Comparison of ENCODE assay signal across 8 cellular contexts in the genomic region with DNA sequence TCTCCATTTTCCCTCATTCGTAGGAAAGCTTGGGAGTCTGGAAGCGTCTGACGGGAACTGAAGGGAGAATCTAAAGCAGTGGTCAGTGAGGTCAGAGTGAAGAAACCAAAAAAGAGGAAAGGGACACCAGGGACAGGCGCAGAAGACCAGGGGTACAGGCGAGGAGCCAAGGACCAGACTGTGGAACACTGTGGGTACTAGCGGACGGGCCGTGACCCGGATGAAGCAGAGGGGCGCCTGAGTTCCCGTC. TPM values are rescaled to one million over a fixed set of nuclear protein-coding genes. Genes with fewer than 3 reads are reported as not detected.
DNase-seq lines count a peak whose midpoint lies in the region; ATAC-seq and TF ChIP-seq lines count a peak whose summit lies in the region.

No MANE protein-coding gene starts in this region.

- H3K4me3 Mint-ChIP-seq in activated T-cell treated with anti-CD3 and anti-CD28 coated beads, Interleukin-2, amount 50 U/mL, for 72 hours, result peak overlapping the region; percentile 96 to 98
- peak overlapping the region; percentile 92 for H3K4me3 Mint-ChIP-seq in type B pancreatic cell

- H3K27ac Mint-ChIP-seq in activated T-cell treated with anti-CD3 and anti-CD28 coated beads, Interleukin-2, amount 50 U/mL, for 72 hours, result peak overlapping the region; percentile 67
- H3K27ac Mint-ChIP-seq in type B pancreatic cell, result peak overlapping the region; percentile 93

- no peak for TF ChIP-seq POLR2A in lower leg skin (IDR thresholded peaks at IDR 0.05)

- no peaks in the 10 kb centered on the region for H3K27me3 Mint-ChIP-seq in activated T-cell treated with anti-CD3 and anti-CD28 coated beads, Interleukin-2, amount 50 U/mL, for 72 hours (ENCODE audit: low read depth)
- no peaks in the 10 kb centered on the region for H3K27me3 Mint-ChIP-seq in type B pancreatic cell

- H3K4me3 ChIP-seq in lower leg skin (ENCODE audit: low read depth, poor library complexity, severe bottlenecking), result peak overlapping the region; percentile 87

- H3K36me3 Mint-ChIP-seq in activated T-cell treated with anti-CD3 and anti-CD28 coated beads, Interleukin-2, amount 50 U/mL, for 72 hours (ENCODE audit: insufficient read depth in 2 of 2), result peaks cover 0 to 2% of the 10 kb centered on the region in 2 donors
- no peaks in the 10 kb centered on the region for H3K36me3 Mint-ChIP-seq in type B pancreatic cell

- 0 to 1% (median 1%) methylated on average over 10 to 11 of the region's 11 CpGs for WGBS in adipose tissue, 3 donors
- 1% methylated on average over 11 of the region's 11 CpGs for WGBS in lower leg skin, 2 donors

- TF ChIP-seq CTCF in lower leg skin (IDR thresholded peaks at IDR 0.05) (no peak), type B pancreatic cell (conservative IDR thresholded peaks at IDR 0.05) (no peak)

- no peak for DNase-seq in activated T-cell treated with anti-CD3 and anti-CD28 coated beads, Interleukin-2, amount 50 U/mL, for 72 hours
- DNase-seq in activated T-cell treated with anti-CD3 and anti-CD28 coated beads for 4 hours, result no peak
- DNase-seq in lower leg skin (ENCODE audit: low spot score in 2 of 2), result no peak
- no peak for DNase-seq in type B pancreatic cell (ENCODE audit: extremely low spot score, unreplicated experiment)
- DNase-seq in glomerular visceral epithelial cell (ENCODE audit: extremely low spot score), result no peak

- peak overlapping the region; percentile 100 for H3K27ac ChIP-seq in adipose tissue (ENCODE audit: low read depth, low read length)

- no peaks in the 10 kb centered on the region for H3K9me3 Mint-ChIP-seq in activated T-cell treated with anti-CD3 and anti-CD28 coated beads, Interleukin-2, amount 50 U/mL, for 72 hours
- no peaks in the 10 kb centered on the region for H3K9me3 Mint-ChIP-seq in type B pancreatic cell

- no peak for ATAC-seq in activated T-cell treated with anti-CD3 and anti-CD28 coated beads, Interleukin-2, amount 50 U/mL, for 72 hours (replicated peaks in 1 of 2)
- no peak for ATAC-seq in HG03045 (IDR thresholded peaks at IDR 0.05; ENCODE audit: unreplicated experiment)
- ATAC-seq in GM19328 (IDR thresholded peaks at IDR 0.05; ENCODE audit: unreplicated experiment), result no peak

- intact Hi-C loops in lower leg skin (cut with DNase I; ENCODE audit: low total_unique reads), result no loop called here

- peaks cover 39% of the 10 kb centered on the region for H3K4me1 Mint-ChIP-seq in activated T-cell treated with anti-CD3 and anti-CD28 coated beads, Interleukin-2, amount 50 U/mL, for 72 hours (ENCODE audit: low read depth)
- peaks cover 17% of the 10 kb centered on the region for H3K4me1 Mint-ChIP-seq in type B pancreatic cell (ENCODE audit: unreplicated experiment)

RNA-seq across cellular contexts. Expression of gene MTX1, which starts 0.2 kb away (rescaled TPM):
- 10 to 100 TPM; 25.5 to 27.4 TPM for total RNA-seq in activated T-cell treated with anti-CD3 and anti-CD28 coated beads, Interleukin-2, amount 50 U/mL, for 72 hours
- polyA plus RNA-seq in adipose tissue, result 10 to 100 TPM; 32.4 to 67.6 (median 47.1) TPM
- total RNA-seq in lower leg skin (10 to 100 TPM; 20.5 to 54.8 (median 40.8) TPM), type B pancreatic cell (ENCODE audit: low replicate concordance) (34.0 and 44.2 TPM in 2 replicates)

RNA-seq across cellular contexts. Expression of gene THBS3, which starts 0.6 kb away (rescaled TPM):
- 10 to 100 TPM; 24.7 to 28.7 TPM for total RNA-seq in activated T-cell treated with anti-CD3 and anti-CD28 coated beads, Interleukin-2, amount 50 U/mL, for 72 hours
- 10 to 100 TPM; 12.0 to 31.5 (median 13.7) TPM for polyA plus RNA-seq in adipose tissue
- total RNA-seq in lower leg skin (10 to 100 TPM; 15.6 to 26.6 (median 20.2) TPM), type B pancreatic cell (ENCODE audit: low replicate concordance) (23.2 and 28.0 TPM in 2 replicates)

RNA-seq across cellular contexts. Expression of gene TRIM46, which starts 34.7 kb away (rescaled TPM):
- total RNA-seq in activated T-cell treated with anti-CD3 and anti-CD28 coated beads, Interleukin-2, amount 50 U/mL, for 72 hours, result 1 to 10 TPM; 8.6 to 9.8 TPM
- polyA plus RNA-seq in adipose tissue, result under 1 TPM; 0.16 to 0.45 (median 0.33) TPM
- total RNA-seq in lower leg skin, result 1 to 10 TPM in 1 of 4 donors, under 1 TPM in 2, not detected in 1; 0.17 to 1.2 (median 0.62) TPM
- 2.0 and 8.1 TPM in 2 replicates for total RNA-seq in type B pancreatic cell (ENCODE audit: low replicate concordance)

RNA-seq across cellular contexts. Expression of gene KRTCAP2, which starts 35.2 kb away (rescaled TPM):
- 100 to 1,000 TPM; 199 to 203 TPM for total RNA-seq in activated T-cell treated with anti-CD3 and anti-CD28 coated beads, Interleukin-2, amount 50 U/mL, for 72 hours
- 100 to 1,000 TPM; 176 to 267 (median 201) TPM for polyA plus RNA-seq in adipose tissue
- total RNA-seq in lower leg skin, result 100 to 1,000 TPM in 2 of 4 donors, 10 to 100 TPM in 2; 48.6 to 109 (median 97.6) TPM
- total RNA-seq in type B pancreatic cell (ENCODE audit: low replicate concordance), result 173 and 179 TPM in 2 replicates

RNA-seq across cellular contexts. Expression of gene ENTREP3, which starts 47.0 kb away (rescaled TPM):
- total RNA-seq in activated T-cell treated with anti-CD3 and anti-CD28 coated beads, Interleukin-2, amount 50 U/mL, for 72 hours, result 10 to 100 TPM; 30.7 to 33.8 TPM
- polyA plus RNA-seq in adipose tissue, result 10 to 100 TPM in 2 of 3 donors, 1 to 10 TPM in 1; 7.6 to 15.5 (median 14.2) TPM
- total RNA-seq in lower leg skin, result 10 to 100 TPM in 3 of 4 donors, 1 to 10 TPM in 1; 9.6 to 26.0 (median 18.7) TPM
- 37.4 and 55.7 TPM in 2 replicates for total RNA-seq in type B pancreatic cell (ENCODE audit: low replicate concordance)
